ENCODE assay signal across 15 cellular contexts in the genomic region with DNA sequence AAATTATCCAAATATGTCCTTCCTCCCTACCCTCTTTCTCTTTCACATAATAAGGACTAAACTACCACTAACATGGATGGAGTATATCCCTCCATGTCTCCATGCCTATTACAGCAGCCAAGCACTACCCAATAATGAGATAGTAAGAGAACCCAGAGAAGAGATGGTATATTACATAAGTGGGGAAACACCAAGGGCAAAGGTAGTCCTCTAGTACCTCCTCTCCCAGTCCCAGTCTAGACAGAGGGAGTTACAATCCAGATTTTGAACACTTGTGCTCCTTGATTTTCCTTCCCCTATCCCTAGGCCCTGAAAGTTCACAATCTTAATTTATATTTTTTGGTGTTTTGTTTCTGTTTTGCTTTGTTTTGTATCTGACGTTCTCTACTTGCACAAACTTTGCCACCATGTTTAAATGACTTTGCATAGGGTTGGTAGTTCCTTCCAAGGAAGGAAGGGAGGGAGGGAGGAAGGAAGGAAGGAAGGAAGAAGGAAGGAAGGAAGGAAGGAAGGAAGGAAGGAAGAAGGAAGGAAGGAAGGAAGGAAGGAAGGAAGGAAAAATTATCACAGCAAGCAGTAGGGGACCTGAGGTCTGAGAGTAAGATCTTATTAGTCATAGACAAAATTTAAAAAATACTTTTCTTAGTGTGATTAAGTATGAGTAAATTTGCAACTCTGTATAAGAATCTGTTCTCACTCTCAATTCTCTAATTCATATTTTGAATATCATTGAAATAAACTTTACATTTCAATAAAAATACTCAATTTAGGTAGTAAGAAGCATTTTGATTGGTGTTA.
"Had no signal": no experiment of that assay in that cellular context is flagged by ENCODE, and none has a peak within 500 bp of the region (broad histone marks: within the 10 kb centered on the region; RNA-seq: fewer than 3 reads in every experiment).

No MANE protein-coding gene starts in this region.

- H3K4me1 Mint-ChIP-seq: endodermal cell had no signal

- H3K4me3 ChIP-seq: cardiac muscle cell, transverse colon, vagina had no signal

- H3K27me3 Mint-ChIP-seq: activated CD4-positive, alpha-beta memory T cell treated with anti-CD3 and anti-CD28 coated beads for 36 hours had no signal

- H3K9me3 ChIP-seq: transverse colon, vagina had no signal

- H3K27ac ChIP-seq: cardiac muscle cell, transverse colon, vagina had no signal

- H3K36me3 Mint-ChIP-seq: activated CD4-positive, alpha-beta memory T cell treated with anti-CD3 and anti-CD28 coated beads for 36 hours; stimulated activated memory B cell treated with anti-CD40 and anti-IgM and Interleukin-4, amounts not matched to agents 10 μg/mL and 1 μg/mL and 100 μg/mL, for 72 hours had no signal

- ATAC-seq: activated CD8-positive, alpha-beta memory T cell treated with anti-CD3 and anti-CD28 coated beads, Interleukin-2, amount 10 ng/mL, durations not matched to agents 7 days and 5 days; left lobe of liver; stimulated activated memory B cell treated with anti-CD40 and anti-IgM and Interleukin-4, amounts not matched to agents 10 μg/mL and 1 μg/mL and 100 μg/mL, for 72 hours had no signal

- H3K4me3 Mint-ChIP-seq: activated CD4-positive, alpha-beta memory T cell treated with anti-CD3 and anti-CD28 coated beads for 36 hours; activated CD8-positive, alpha-beta memory T cell treated with anti-CD3 and anti-CD28 coated beads, Interleukin-2, amount 10 ng/mL, durations not matched to agents 7 days and 5 days; endodermal cell; stimulated activated memory B cell treated with anti-CD40 and anti-IgM and Interleukin-4, amounts not matched to agents 10 μg/mL and 1 μg/mL and 100 μg/mL, for 72 hours had no signal

- DNase-seq: activated CD4-positive, alpha-beta memory T cell treated with anti-CD3 and anti-CD28 coated beads for 36 hours; activated CD4-positive, alpha-beta T cell treated with anti-CD3 and anti-CD28 coated beads for 1 hour; activated CD8-positive, alpha-beta memory T cell treated with anti-CD3 and anti-CD28 coated beads, Interleukin-2, amount 10 ng/mL, durations not matched to agents 7 days and 5 days; activated naive CD4-positive, alpha-beta T cell treated with Interleukin-2 at 50 U/mL for 16 hours; dorsolateral prefrontal cortex; endodermal cell; mammary epithelial cell; stimulated activated CD4-positive, alpha-beta T cell treated with anti-CD3 and anti-CD28 coated beads, Interleukin-12 subunit alpha, Interleukin-12 subunit beta, amount 100 ng/mL, for 4 hours; stimulated activated CD4-positive, alpha-beta T cell treated with anti-CD3 and anti-CD28 coated beads, Interleukin-2, amount 100 ng/mL, for 24 hours; substantia nigra; transverse colon had no signal

- H3K27me3 ChIP-seq: cardiac muscle cell, dorsolateral prefrontal cortex, transverse colon, vagina had no signal

- H3K9me3 Mint-ChIP-seq: activated CD4-positive, alpha-beta memory T cell treated with anti-CD3 and anti-CD28 coated beads for 36 hours; endodermal cell had no signal

- H3K4me1 ChIP-seq: transverse colon, vagina had no signal

- H3K36me3 ChIP-seq: cardiac muscle cell, transverse colon, vagina had no signal

- H3K27ac Mint-ChIP-seq: activated CD4-positive, alpha-beta memory T cell treated with anti-CD3 and anti-CD28 coated beads for 36 hours; activated CD8-positive, alpha-beta memory T cell treated with anti-CD3 and anti-CD28 coated beads, Interleukin-2, amount 10 ng/mL, durations not matched to agents 7 days and 5 days; endodermal cell; stimulated activated memory B cell treated with anti-CD40 and anti-IgM and Interleukin-4, amounts not matched to agents 10 μg/mL and 1 μg/mL and 100 μg/mL, for 72 hours had no signal
